32 cellular contexts compared by ENCODE assay signal in genomic region chr6:89734526-89734925, GRCh38.
DNase-seq lines count a peak whose midpoint lies in the region; FAIRE-seq and TF ChIP-seq lines count a peak whose summit lies in the region.
"Had no signal": no experiment of that assay in that cellular context is flagged by ENCODE, and none has a peak within 500 bp of the region (broad histone marks: within the 10 kb centered on the region; RNA-seq: fewer than 3 reads in every experiment).

No MANE protein-coding gene starts in this region.

- peak; percentile 76 for DNase-seq in COLO829 (ENCODE audit: low spot score)
- DNase-seq in HT1080 (ENCODE audit: low read depth): peak; percentile 43
- DNase-seq in bronchial epithelial cell (ENCODE audit: low read depth): peak; percentile 23
- peak; percentile 12 for DNase-seq in kidney glomerular epithelial cell (lab: John Stamatoyannopoulos, UW)
- DNase-seq in RCC 7860 (ENCODE audit: low spot score): no peak
- no peak for DNase-seq in ACHN
- DNase-seq in NCI-H1048 (lab: John Stamatoyannopoulos, UW): no peak
- no peak for DNase-seq in activated T-cell treated with anti-CD3 and anti-CD28 coated beads, Interleukin-2, amount 50 U/mL, for 24 hours
- DNase-seq: activated CD4-positive, alpha-beta memory T cell treated with anti-CD3 and anti-CD28 coated beads, Interleukin-2, amount 10 ng/mL, durations not matched to agents 7 days and 5 days; activated CD4-positive, CD25-positive, alpha-beta regulatory T cell treated with anti-CD3 and anti-CD28 coated beads, Interleukin-2, amount 50 U/mL, for 72 hours; activated CD8-positive, alpha-beta memory T cell treated with anti-CD3 and anti-CD28 coated beads, Interleukin-2, amount 50 U/mL, for 48 hours; activated naive CD8-positive, alpha-beta T cell treated with anti-CD3 and anti-CD28 coated beads, Interleukin-2, amount 10 ng/mL, durations not matched to agents 7 days and 5 days; CD8-positive, alpha-beta memory T cell; endodermal cell; gastrocnemius medialis; GDM1; hippocampal formation; left ventricle myocardium inferior; midbrain; NCI-H446 treated with DMSO at 0.1 percent for 48 hours; retina; small intestine had no signal

- no peak overlapping the region for H3K27ac Mint-ChIP-seq in activated T-cell treated with anti-CD3 and anti-CD28 coated beads, Interleukin-2, amount 50 U/mL, for 24 hours
- H3K27ac Mint-ChIP-seq: activated CD4-positive, alpha-beta memory T cell treated with anti-CD3 and anti-CD28 coated beads, Interleukin-2, amount 10 ng/mL, durations not matched to agents 7 days and 5 days; activated naive CD8-positive, alpha-beta T cell treated with anti-CD3 and anti-CD28 coated beads, Interleukin-2, amount 10 ng/mL, durations not matched to agents 7 days and 5 days; activated T-helper 2 cell treated with anti-CD3 and anti-CD28 coated beads, Interferon-gamma antibody, Interleukin-2, Interleukin-4, amounts not matched to agents 10 μg/mL and 5 μg/mL and 100 μg/mL, durations not matched to agents 14 hours and 24 hours and 36 hours; CD8-positive, alpha-beta memory T cell; endodermal cell; nephron; stimulated activated naive CD8-positive, alpha-beta T cell treated with anti-CD3 and anti-CD28 coated beads, Interleukin-15, Interleukin-2, amounts not matched to agents 100 ng/mL and 50 ng/mL, for 24 hours; T-helper 1 cell treated with Interleukin-12 subunit alpha and Interleukin-12 subunit beta and Interleukin-4 antibody, amounts not matched to agents 30 μg/mL and 1 μg/mL, for 36 hours had no signal

- in situ Hi-C loops in ACHN (cut with HindIII; ENCODE audit: low pct_ligation_motif_present, low pct_unique_long_range_greater_than_20kb, low sequenced_read_pairs): no loop called here

- H3K4me1 Mint-ChIP-seq in activated T-cell treated with anti-CD3 and anti-CD28 coated beads, Interleukin-2, amount 50 U/mL, for 24 hours (ENCODE audit: low read depth): no peaks in the 10 kb centered on the region
- H3K4me1 Mint-ChIP-seq: activated CD4-positive, alpha-beta memory T cell treated with anti-CD3 and anti-CD28 coated beads, Interleukin-2, amount 10 ng/mL, durations not matched to agents 7 days and 5 days; activated naive CD8-positive, alpha-beta T cell treated with anti-CD3 and anti-CD28 coated beads, Interleukin-2, amount 10 ng/mL, durations not matched to agents 7 days and 5 days; CD8-positive, alpha-beta memory T cell; nephron had no signal

- H3K4me3 ChIP-seq in bronchial epithelial cell (ENCODE audit: low read depth, low read length): no peak overlapping the region
- H3K4me3 ChIP-seq: breast epithelium, esophagus muscularis mucosa, gastrocnemius medialis, left ventricle myocardium inferior, SK-N-MC had no signal

- no peaks in the 10 kb centered on the region for H3K27me3 ChIP-seq in bronchial epithelial cell (ENCODE audit: control insufficient read depth, insufficient read depth, low read length)
- H3K27me3 ChIP-seq: breast epithelium, esophagus muscularis mucosa, gastrocnemius medialis had no signal

- no peak for TF ChIP-seq CTCF in bronchial epithelial cell (IDR thresholded peaks at IDR 0.05; ENCODE audit: insufficient read depth, low read length, severe bottlenecking)

- peaks cover 8% of the 10 kb centered on the region for H3K36me3 ChIP-seq in bronchial epithelial cell (ENCODE audit: control insufficient read depth, insufficient read depth, low read length)
- H3K36me3 ChIP-seq: breast epithelium had no signal

- H3K9me3 Mint-ChIP-seq in activated T-cell treated with anti-CD3 and anti-CD28 coated beads, Interleukin-2, amount 50 U/mL, for 24 hours: peaks cover 2% of the 10 kb centered on the region
- H3K9me3 Mint-ChIP-seq: activated CD4-positive, alpha-beta memory T cell treated with anti-CD3 and anti-CD28 coated beads, Interleukin-2, amount 10 ng/mL, durations not matched to agents 7 days and 5 days; CD8-positive, alpha-beta memory T cell; nephron had no signal

- H3K27me3 Mint-ChIP-seq in activated T-cell treated with anti-CD3 and anti-CD28 coated beads, Interleukin-2, amount 50 U/mL, for 24 hours: no peaks in the 10 kb centered on the region
- H3K27me3 Mint-ChIP-seq: activated CD4-positive, alpha-beta memory T cell treated with anti-CD3 and anti-CD28 coated beads, Interleukin-2, amount 10 ng/mL, durations not matched to agents 7 days and 5 days; activated naive CD8-positive, alpha-beta T cell treated with anti-CD3 and anti-CD28 coated beads, Interleukin-2, amount 10 ng/mL, durations not matched to agents 7 days and 5 days; CD8-positive, alpha-beta memory T cell; stimulated activated naive CD8-positive, alpha-beta T cell treated with anti-CD3 and anti-CD28 coated beads, Interleukin-15, Interleukin-2, amounts not matched to agents 100 ng/mL and 50 ng/mL, for 24 hours had no signal

- FAIRE-seq in bronchial epithelial cell (lab: Jason Lieb, UNC) (no peak), RCC 7860 (lab: Jason Lieb, UNC) (no peak)
- FAIRE-seq: A204.1, GM19239, small intestine, TTC549 had no signal

- H3K36me3 Mint-ChIP-seq in activated T-cell treated with anti-CD3 and anti-CD28 coated beads, Interleukin-2, amount 50 U/mL, for 24 hours (ENCODE audit: low read depth): peaks cover 92% of the 10 kb centered on the region

- H3K4me3 Mint-ChIP-seq in activated T-cell treated with anti-CD3 and anti-CD28 coated beads, Interleukin-2, amount 50 U/mL, for 24 hours: no peak overlapping the region
- H3K4me3 Mint-ChIP-seq: activated CD4-positive, alpha-beta memory T cell treated with anti-CD3 and anti-CD28 coated beads, Interleukin-2, amount 10 ng/mL, durations not matched to agents 7 days and 5 days; activated naive CD8-positive, alpha-beta T cell treated with anti-CD3 and anti-CD28 coated beads, Interleukin-2, amount 10 ng/mL, durations not matched to agents 7 days and 5 days; CD8-positive, alpha-beta memory T cell; endodermal cell; nephron; stimulated activated naive CD8-positive, alpha-beta T cell treated with anti-CD3 and anti-CD28 coated beads, Interleukin-15, Interleukin-2, amounts not matched to agents 100 ng/mL and 50 ng/mL, for 24 hours; T-helper 1 cell treated with Interleukin-12 subunit alpha and Interleukin-12 subunit beta and Interleukin-4 antibody, amounts not matched to agents 30 μg/mL and 1 μg/mL, for 36 hours had no signal

Comparison
In these comparisons a context has a peak if more than half of its experiments do, and no peak if none do; other contexts are left out.
1. DNase-seq: peak in COLO829 (single experiment), HT1080 (single experiment), bronchial epithelial cell (single experiment) and kidney glomerular epithelial cell (single experiment); none in RCC 7860 (single experiment), ACHN (single experiment), NCI-H1048 (single experiment) and activated T-cell treated with anti-CD3 and anti-CD28 coated beads, Interleukin-2, amount 50 U/mL, for 24 hours (single experiment).